Comparison of ENCODE assay signal across 1 cellular context in the genomic region with DNA sequence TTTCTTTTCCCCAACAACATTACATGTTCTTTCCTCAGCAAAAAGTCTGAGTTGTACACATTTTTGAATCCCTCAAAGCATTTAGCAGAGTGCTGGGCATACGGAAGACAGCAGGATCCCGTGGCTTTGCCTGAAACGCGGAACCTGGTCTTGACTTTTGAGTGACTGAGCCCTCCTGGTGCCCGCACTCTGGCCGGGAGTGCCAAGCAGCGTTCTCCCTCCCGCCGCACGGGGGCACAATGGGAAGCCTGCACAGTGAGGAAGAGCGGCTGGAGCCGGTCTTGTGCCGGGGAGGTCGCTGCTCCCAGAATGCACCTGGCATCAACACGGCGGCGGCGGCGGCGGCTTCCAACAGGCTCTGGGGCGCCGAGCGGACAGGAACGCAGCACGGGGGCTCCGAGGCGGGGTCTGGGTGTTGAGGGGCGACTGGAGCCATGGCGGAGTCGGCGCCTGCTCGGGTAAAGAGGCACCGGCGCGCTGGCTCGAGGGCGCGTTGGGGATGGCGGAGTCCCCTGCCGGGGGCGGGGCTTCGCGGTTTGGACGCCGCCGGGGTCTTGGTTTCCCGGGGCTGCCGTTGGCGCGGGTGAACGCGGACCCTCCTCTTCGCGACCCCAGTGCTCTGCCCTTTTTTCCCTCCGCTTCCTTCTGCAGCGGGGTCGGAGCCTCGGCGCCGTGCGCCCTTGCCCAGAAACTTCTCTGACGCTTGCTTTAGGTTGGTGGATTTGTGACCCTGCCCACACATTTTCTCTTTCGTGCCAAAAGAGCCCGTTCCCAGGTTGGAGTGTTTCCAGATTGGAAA.
A peak's percentile ranks its signal among the peaks of the same experiment; 100 is the strongest.
TF ChIP-seq lines count a peak whose summit lies in the region.

Gene ZNF212, plus strand, starts transcription at position 307 of the 799 bp plus-strand sequence. Its CDS starts 128 bp downstream, at position 435.

TF ChIP-seq in K562, 482 proteins besides CTCF, POLR2A, EP300 and RAD21 (continued from another document):
- TF ChIP-seq, protein P1, sequence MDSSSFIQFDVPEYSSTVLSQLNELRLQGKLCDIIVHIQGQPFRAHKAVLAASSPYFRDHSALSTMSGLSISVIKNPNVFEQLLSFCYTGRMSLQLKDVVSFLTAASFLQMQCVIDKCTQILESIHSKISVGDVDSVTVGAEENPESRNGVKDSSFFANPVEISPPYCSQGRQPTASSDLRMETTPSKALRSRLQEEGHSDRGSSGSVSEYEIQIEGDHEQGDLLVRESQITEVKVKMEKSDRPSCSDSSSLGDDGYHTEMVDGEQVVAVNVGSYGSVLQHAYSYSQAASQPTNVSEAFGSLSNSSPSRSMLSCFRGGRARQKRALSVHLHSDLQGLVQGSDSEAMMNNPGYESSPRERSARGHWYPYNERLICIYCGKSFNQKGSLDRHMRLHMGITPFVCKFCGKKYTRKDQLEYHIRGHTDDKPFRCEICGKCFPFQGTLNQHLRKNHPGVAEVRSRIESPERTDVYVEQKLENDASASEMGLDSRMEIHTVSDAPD (CRISPR knock-in tag; IDR thresholded peaks at IDR 0.05) = no peak
- TF ChIP-seq ZNF174 (CRISPR knock-in tag; IDR thresholded peaks at IDR 0.05) (no peak), ZBTB17 (CRISPR knock-in tag; IDR thresholded peaks at IDR 0.05) (peak; percentile 71), KLF6 (CRISPR knock-in tag; IDR thresholded peaks at IDR 0.05; ENCODE audit: borderline replicate concordance) (no peak), ZKSCAN1 (IDR thresholded peaks at IDR 0.05; ENCODE audit: low read depth, low read length) (peak; percentile 76), TCFL5 (CRISPR knock-in tag; conservative IDR thresholded peaks at IDR 0.05) (no peak), ARID4B (CRISPR knock-in tag; IDR thresholded peaks at IDR 0.05) (peak; percentile 75; the same call in 1 of the 2 replicates), TEAD2 (tag; IDR thresholded peaks at IDR 0.05) (no peak), BCOR (IDR thresholded peaks at IDR 0.05) (peak; percentile 73; the same call in 1 of the 2 replicates), MLLT1 (IDR thresholded peaks at IDR 0.05) (peak in 1 of 2 experiments; percentile 30; a peak in 1 of 4 replicates), ZC3H4 (CRISPR knock-in tag; IDR thresholded peaks at IDR 0.05; ENCODE audit: borderline replicate concordance) (no peak), ILF3 (IDR thresholded peaks at IDR 0.05; ENCODE audit: borderline replicate concordance) (no peak), FOXA1 (IDR thresholded peaks at IDR 0.05; ENCODE audit: borderline replicate concordance) (no peak), MEF2A (IDR thresholded peaks at IDR 0.05; ENCODE audit: control insufficient read depth, low read depth, low read length) (0 out of 2 replicates have a peak, but pooled peaks have one; percentile 2), ZFPM2 (CRISPR knock-in tag; IDR thresholded peaks at IDR 0.05) (0 out of 2 replicates have a peak, but pooled peaks have one; percentile 61), HSF4 (CRISPR knock-in tag; IDR thresholded peaks at IDR 0.05; ENCODE audit: borderline replicate concordance) (0 out of 2 replicates have a peak, but pooled peaks have one; percentile 45), MED1 (CRISPR knock-in tag; IDR thresholded peaks at IDR 0.05; ENCODE audit: borderline replicate concordance) (no peak), HNRNPUL1 (IDR thresholded peaks at IDR 0.05; ENCODE audit: low read length) (no peak), ETV5 (CRISPR knock-in tag; IDR thresholded peaks at IDR 0.05; ENCODE audit: low read depth) (peak; percentile 80), BHLHE40 (IDR thresholded peaks at IDR 0.05; ENCODE audit: low read length) (peak; percentile 77)
- TF ChIP-seq, protein P2, sequence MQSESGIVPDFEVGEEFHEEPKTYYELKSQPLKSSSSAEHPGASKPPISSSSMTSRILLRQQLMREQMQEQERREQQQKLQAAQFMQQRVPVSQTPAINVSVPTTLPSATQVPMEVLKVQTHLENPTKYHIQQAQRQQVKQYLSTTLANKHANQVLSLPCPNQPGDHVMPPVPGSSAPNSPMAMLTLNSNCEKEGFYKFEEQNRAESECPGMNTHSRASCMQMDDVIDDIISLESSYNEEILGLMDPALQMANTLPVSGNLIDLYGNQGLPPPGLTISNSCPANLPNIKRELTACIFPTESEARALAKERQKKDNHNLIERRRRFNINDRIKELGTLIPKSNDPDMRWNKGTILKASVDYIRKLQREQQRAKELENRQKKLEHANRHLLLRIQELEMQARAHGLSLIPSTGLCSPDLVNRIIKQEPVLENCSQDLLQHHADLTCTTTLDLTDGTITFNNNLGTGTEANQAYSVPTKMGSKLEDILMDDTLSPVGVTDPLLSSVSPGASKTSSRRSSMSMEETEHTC (IDR thresholded peaks at IDR 0.05) = 0 out of 2 replicates have a peak, but pooled peaks have one; percentile 41
